ENCODE assay signal across 1 cellular context in the genomic region with DNA sequence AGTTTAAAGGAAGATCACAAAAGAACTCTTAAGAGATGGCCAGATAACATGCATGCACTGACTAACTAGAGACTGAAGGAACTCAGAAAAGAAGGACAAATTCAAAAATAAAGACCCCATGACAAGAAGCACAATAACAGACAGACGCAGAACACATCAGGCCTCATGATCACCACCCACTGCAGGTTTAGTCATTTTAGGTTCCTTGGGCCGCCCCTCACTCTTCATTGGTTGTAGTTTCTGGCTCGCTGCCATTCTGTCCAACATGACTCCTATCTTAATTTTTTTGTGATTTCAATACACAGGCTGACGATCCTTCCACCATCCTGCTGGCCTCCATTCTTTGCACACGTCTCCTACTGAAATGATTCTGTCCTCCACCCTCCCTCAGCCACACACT.
TF ChIP-seq lines count a peak whose summit lies in the region.

No MANE protein-coding gene starts in this region.

TF ChIP-seq in SK-N-SH treated with all-trans-retinoic acid at 6 μM for 48 hours, 23 proteins besides CTCF, POLR2A, EP300 and RAD21 (continued from another document):
- TF ChIP-seq, protein P1, sequence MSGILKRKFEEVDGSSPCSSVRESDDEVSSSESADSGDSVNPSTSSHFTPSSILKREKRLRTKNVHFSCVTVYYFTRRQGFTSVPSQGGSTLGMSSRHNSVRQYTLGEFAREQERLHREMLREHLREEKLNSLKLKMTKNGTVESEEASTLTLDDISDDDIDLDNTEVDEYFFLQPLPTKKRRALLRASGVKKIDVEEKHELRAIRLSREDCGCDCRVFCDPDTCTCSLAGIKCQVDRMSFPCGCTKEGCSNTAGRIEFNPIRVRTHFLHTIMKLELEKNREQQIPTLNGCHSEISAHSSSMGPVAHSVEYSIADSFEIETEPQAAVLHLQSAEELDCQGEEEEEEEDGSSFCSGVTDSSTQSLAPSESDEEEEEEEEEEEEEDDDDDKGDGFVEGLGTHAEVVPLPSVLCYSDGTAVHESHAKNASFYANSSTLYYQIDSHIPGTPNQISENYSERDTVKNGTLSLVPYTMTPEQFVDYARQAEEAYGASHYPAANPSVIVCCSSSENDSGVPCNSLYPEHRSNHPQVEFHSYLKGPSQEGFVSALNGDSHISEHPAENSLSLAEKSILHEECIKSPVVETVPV (CRISPR knock-in tag; IDR thresholded peaks at IDR 0.05), result no peak
- TF ChIP-seq, protein P2, sequence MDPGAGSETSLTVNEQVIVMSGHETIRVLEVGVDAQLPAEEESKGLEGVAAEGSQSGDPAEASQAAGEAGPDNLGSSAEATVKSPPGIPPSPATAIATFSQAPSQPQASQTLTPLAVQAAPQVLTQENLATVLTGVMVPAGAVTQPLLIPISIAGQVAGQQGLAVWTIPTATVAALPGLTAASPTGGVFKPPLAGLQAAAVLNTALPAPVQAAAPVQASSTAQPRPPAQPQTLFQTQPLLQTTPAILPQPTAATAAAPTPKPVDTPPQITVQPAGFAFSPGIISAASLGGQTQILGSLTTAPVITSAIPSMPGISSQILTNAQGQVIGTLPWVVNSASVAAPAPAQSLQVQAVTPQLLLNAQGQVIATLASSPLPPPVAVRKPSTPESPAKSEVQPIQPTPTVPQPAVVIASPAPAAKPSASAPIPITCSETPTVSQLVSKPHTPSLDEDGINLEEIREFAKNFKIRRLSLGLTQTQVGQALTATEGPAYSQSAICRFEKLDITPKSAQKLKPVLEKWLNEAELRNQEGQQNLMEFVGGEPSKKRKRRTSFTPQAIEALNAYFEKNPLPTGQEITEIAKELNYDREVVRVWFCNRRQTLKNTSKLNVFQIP (CRISPR knock-in tag; IDR thresholded peaks at IDR 0.05; ENCODE audit: borderline replicate concordance, low read depth), result no peak
- TF ChIP-seq ISL1 (CRISPR knock-in tag; IDR thresholded peaks at IDR 0.05), result no peak
- TF ChIP-seq BACH2 (CRISPR knock-in tag; IDR thresholded peaks at IDR 0.05; ENCODE audit: borderline replicate concordance), result no peak
- no peak for TF ChIP-seq GLIS3 (CRISPR knock-in tag; IDR thresholded peaks at IDR 0.05)
- no peak for TF ChIP-seq ZFP3 (CRISPR knock-in tag; IDR thresholded peaks at IDR 0.05)
